In genomic region chr1:154407866-154408777, GRCh38 we compare ENCODE assay signal across 9 cellular contexts. TPM values are rescaled to one million over a fixed set of nuclear protein-coding genes. Genes with fewer than 3 reads are reported as not detected.
A peak's percentile ranks its signal among the peaks of the same experiment; 100 is the strongest.
DNase-seq lines count a peak whose midpoint lies in the region; ATAC-seq and TF ChIP-seq lines count a peak whose summit lies in the region.
"Had no signal": no experiment of that assay in that cellular context is flagged by ENCODE, and none has a peak within 500 bp of the region (broad histone marks: within the 10 kb centered on the region; RNA-seq: fewer than 3 reads in every experiment).

No MANE protein-coding gene starts in this region.

- peak overlapping the region; percentile 63 for H3K18ac ChIP-seq in IMR-90 (ENCODE audit: low read depth, low read length)

- ATAC-seq in IMR-90 (ENCODE audit: low read depth) (peak; percentile 18; the same call in 1 of the 2 replicates), naive B cell (ENCODE audit: low read depth in 2 of 2) (peak; percentile 8 to 37), GM21619 (IDR thresholded peaks at IDR 0.05; ENCODE audit: unreplicated experiment) (no peak)
- ATAC-seq: mucosa of descending colon had no signal

- H2AK9ac ChIP-seq in IMR-90 (replicated peaks; ENCODE audit: low read depth, low read length, poor library complexity): peak overlapping the region; percentile 70

- H2BK20ac ChIP-seq in IMR-90 (ENCODE audit: low read depth, low read length): peak overlapping the region; percentile 79

- peak overlapping the region; percentile 80 to 93 (median 88) for H3K4me3 Mint-ChIP-seq in naive B cell

- POLR2A ChIA-PET in IMR-90 (lab: Charles Lee; ENCODE audit: unreplicated experiment): no interaction called here

- H4K91ac ChIP-seq in IMR-90 (ENCODE audit: insufficient read depth, low read depth, low read length): peak overlapping the region; percentile 79

- H3K27me3 Mint-ChIP-seq in naive B cell: peaks cover 0 to 5% (median 2%) of the 10 kb centered on the region in 3 donors

- intact Hi-C loops in IMR-90 (cut with micrococcal nuclease): loop anchor here (1.0 to 5.0 kb wide), 5 partner anchors 23 to 736 kb away; partner anchors contain the start of gene ILF2

- H3K4me1 ChIP-seq in IMR-90 (ENCODE audit: control insufficient read depth, insufficient read depth, low read length): peaks cover 21% of the 10 kb centered on the region

- H3K4ac ChIP-seq in IMR-90 (ENCODE audit: low read depth, low read length): peak overlapping the region; percentile 84

- peak overlapping the region; percentile 53 for H4K5ac ChIP-seq in IMR-90 (ENCODE audit: low read depth, low read length)

- H3K9me3 Mint-ChIP-seq in naive B cell: no peaks in the 10 kb centered on the region

- H3K4me1 Mint-ChIP-seq in naive B cell: peaks cover 40 to 63% (median 60%) of the 10 kb centered on the region in 3 donors

- H3K4me2 ChIP-seq in IMR-90 (ENCODE audit: low read depth, low read length): peak overlapping the region; percentile 77

- H3K36me3 Mint-ChIP-seq in naive B cell: no peaks in the 10 kb centered on the region

- TF ChIP-seq CTCF in AG10803 (conservative IDR thresholded peaks at IDR 0.05; ENCODE audit: low read length) (no peak), IMR-90 (conservative IDR thresholded peaks at IDR 0.05; ENCODE audit: low read depth, low read length) (no peak)

- dilution Hi-C loops in IMR-90 (cut with HindIII; ENCODE audit: low sequenced_read_pairs, unreplicated experiment): no loop called here

- BruUV-seq in IMR-90 (replicated peaks; lab: Mats Ljungman, UMichigan): no TSS peak

- H2BK120ac ChIP-seq in IMR-90 (ENCODE audit: low read depth, low read length): peak overlapping the region; percentile 63

- H2BK15ac ChIP-seq in IMR-90 (ENCODE audit: low read depth, low read length): peak overlapping the region; percentile 66

- H3K27ac Mint-ChIP-seq in naive B cell: peak overlapping the region; percentile 69 to 95 (median 89)

- TF ChIP-seq POLR2A in IMR-90 (IDR thresholded peaks at IDR 0.05; ENCODE audit: low read depth, low read length): no peak

- peak overlapping the region; percentile 59 to 86; a peak in 3 of 4 replicates for H4K8ac ChIP-seq in IMR-90 (ENCODE audit: low read depth in 2 of 2, low read length in 2 of 2)

- H4K20me1 ChIP-seq in IMR-90 (ENCODE audit: insufficient read depth, low read length): 0 out of 2 replicates have a peak, but pooled peaks cover 4% of the 10 kb centered on the region

- H3K79me1 ChIP-seq in IMR-90 (ENCODE audit: low read depth in 1 of 2, low read length in 2 of 2): peaks cover 8 to 10% of the 10 kb centered on the region in 2 experiments; a peak in 2 of 4 replicates

- no peaks in the 10 kb centered on the region for H3K9me3 ChIP-seq in IMR-90 (ENCODE audit: control insufficient read depth, insufficient read depth, low read length)
- H3K9me3 ChIP-seq: mucosa of descending colon had no signal

- H3K23ac ChIP-seq in IMR-90 (ENCODE audit: low read depth, low read length): peak overlapping the region; percentile 3; the same call in 1 of the 2 replicates

- CTCF ChIA-PET in IMR-90 (lab: Yijun Ruan, JAX): interaction anchor here (0.6 to 1.2 kb wide), 2 partner anchors 25 to 73 kb away, joined by 3 to 5 read pairs; no protein-coding TSS in a partner anchor

- WGBS in IMR-90 (ENCODE audit: extremely low coverage in 2 of 2, insufficient read length in 1 of 2), 2 experiments: 74% methylated on average over 3 of the region's 8 CpGs; no CpG with 5 or more reads in 1 of the 2 experiments

- peak overlapping the region; percentile 71 for H2AFZ ChIP-seq in IMR-90 (replicated peaks; ENCODE audit: low read length, poor library complexity)

- H2BK5ac ChIP-seq in IMR-90 (ENCODE audit: low read depth, low read length, poor library complexity, severe bottlenecking): no peak overlapping the region

- peak overlapping the region; percentile 85 for H2AK5ac ChIP-seq in IMR-90 (ENCODE audit: low read depth, low read length)

- peak overlapping the region; percentile 35; the same call in 1 of the 2 replicates for H3K56ac ChIP-seq in IMR-90 (ENCODE audit: extremely low read depth, insufficient read depth, low read length)

- H3K4me3 ChIP-seq in AG10803 (ENCODE audit: low read length): peak overlapping the region; percentile 36
- no peak overlapping the region for H3K4me3 ChIP-seq in IMR-90 (ENCODE audit: insufficient read depth, low read depth, low read length)
- no peak overlapping the region for H3K4me3 ChIP-seq in H7 (ENCODE audit: insufficient read depth, low read depth, low read length)
- H3K4me3 ChIP-seq: mucosa of descending colon had no signal

- H3K27me3 ChIP-seq in IMR-90 (ENCODE audit: control insufficient read depth, insufficient read depth, low read length) (peaks cover 12% of the 10 kb centered on the region), H7 (ENCODE audit: control insufficient read depth, insufficient read depth, low read length) (peaks cover 33% of the 10 kb centered on the region)

- peak overlapping the region; percentile 79; the same call in 1 of the 2 replicates for H3K27ac ChIP-seq in IMR-90 (ENCODE audit: insufficient read depth, low read length)
- peak overlapping the region; percentile 93 for H3K27ac ChIP-seq in caudate nucleus (ENCODE audit: low read depth, low read length)

- peak overlapping the region; percentile 86 for H3K14ac ChIP-seq in IMR-90 (replicated peaks; ENCODE audit: low read depth, low read length)

- DNase-seq in AG10803 (ENCODE audit: low read depth): peak; percentile 34
- DNase-seq in IMR-90: peak; percentile 45
- peak in 3 of 61 donors; percentile 11 to 33 (median 15) for DNase-seq in caudate nucleus (lab: John Stamatoyannopoulos, UW)
- peak; percentile 41 for DNase-seq in naive B cell
- no peak for DNase-seq in H7
- no peak for DNase-seq in stimulated activated naive CD4-positive, alpha-beta T cell treated with Interleukin-2 at 50 U/mL for 16 hours (lab: John Stamatoyannopoulos, UW)
- DNase-seq in activated gamma-delta T cell (lab: John Stamatoyannopoulos, UW): no peak

- H3K36me3 ChIP-seq in IMR-90 (ENCODE audit: control insufficient read depth, insufficient read depth, low read length): no peaks in the 10 kb centered on the region; the same call in 1 of the 2 replicates
- no peaks in the 10 kb centered on the region for H3K36me3 ChIP-seq in H7 (replicated peaks; ENCODE audit: control insufficient read depth, insufficient read depth, low read length)

- peaks cover 3% of the 10 kb centered on the region; the same call in 1 of the 2 replicates for H3K9me1 ChIP-seq in IMR-90 (ENCODE audit: insufficient read depth, low read length)

- in situ Hi-C loops in IMR-90 (cut with MboI; ENCODE audit: low sequenced_read_pairs): no loop called here

- H3K9ac ChIP-seq in IMR-90 (ENCODE audit: low read depth, low read length): peak overlapping the region; percentile 55; the same call in 1 of the 2 replicates

- TF ChIP-seq RAD21 in IMR-90 (IDR thresholded peaks at IDR 0.05; ENCODE audit: low read length): no peak

TF ChIP-seq in IMR-90, 13 proteins besides CTCF, POLR2A, EP300 and RAD21:
- no peak for TF ChIP-seq MAZ (IDR thresholded peaks at IDR 0.05; ENCODE audit: borderline replicate concordance, low read depth, low read length)
- TF ChIP-seq ELK1 (IDR thresholded peaks at IDR 0.05; ENCODE audit: borderline replicate concordance, low read depth, low read length): no peak
- TF ChIP-seq FOS (IDR thresholded peaks at IDR 0.05; ENCODE audit: low read depth, low read length): no peak
- no peak for TF ChIP-seq BHLHE40 (IDR thresholded peaks at IDR 0.05; ENCODE audit: low read depth, low read length)
- no peak for TF ChIP-seq CEBPB (IDR thresholded peaks at IDR 0.05; ENCODE audit: low read depth, low read length)
- no peak for TF ChIP-seq CHD1 (IDR thresholded peaks at IDR 0.05; ENCODE audit: low read depth, low read length)
- no peak for TF ChIP-seq RFX5 (IDR thresholded peaks at IDR 0.05; ENCODE audit: low read depth, low read length)
- TF ChIP-seq SMC3 (IDR thresholded peaks at IDR 0.05; ENCODE audit: low read depth, low read length): no peak
- no peak for TF ChIP-seq MXI1 (IDR thresholded peaks at IDR 0.05; ENCODE audit: borderline replicate concordance, low read depth, low read length)
- no peak for TF ChIP-seq MAFK (IDR thresholded peaks at IDR 0.05; ENCODE audit: low read depth, low read length)
- no peak for TF ChIP-seq NFE2L2 (IDR thresholded peaks at IDR 0.05; ENCODE audit: low read depth, low read length)
- TF ChIP-seq USF2 (IDR thresholded peaks at IDR 0.05; ENCODE audit: low read depth, low read length): no peak
- TF ChIP-seq RCOR1 (IDR thresholded peaks at IDR 0.05; ENCODE audit: insufficient replicate concordance, low read length): no peak

RNA-seq across cellular contexts. Expression of gene IL6R, which starts 3.0 kb away (rescaled TPM):
- 6.1 and 9.5 TPM in 2 replicates for total RNA-seq in IMR-90 (2012; rRNA removed)
- polyA plus RNA-seq in IMR-90 (2012; rRNA removed) (4.7 and 5.3 TPM in 2 replicates), naive B cell (ENCODE audit: low read depth in 6 of 6) (1 to 10 TPM in 2 of 6 donors, under 1 TPM in 4; 0.28 to 1.3 (median 0.75) TPM)
- polyA plus RNA-seq in IMR-90 (2012; cell fraction: cytosol; rRNA removed): 5.7 and 6.2 TPM in 2 replicates
- 4.5 and 5.6 TPM in 2 replicates for polyA plus RNA-seq in IMR-90 (2012; cell fraction: nucleus; rRNA removed; ENCODE audit: low replicate concordance)
- 8.6 and 10.3 TPM in 2 replicates for total RNA-seq in H7 (2014; rRNA removed; shearing (Covaris generic))

Comparison
In these comparisons a context has a peak if more than half of its experiments do, and no peak if none do; other contexts are left out.
1. DNase-seq: peak in AG10803 (single experiment), IMR-90 (single experiment) and naive B cell (single experiment); none in H7 (single experiment), stimulated activated naive CD4-positive, alpha-beta T cell treated with Interleukin-2 at 50 U/mL for 16 hours (single experiment) and activated gamma-delta T cell (single experiment).